ENCODE assay signal across 21 cellular contexts in the genomic region with DNA sequence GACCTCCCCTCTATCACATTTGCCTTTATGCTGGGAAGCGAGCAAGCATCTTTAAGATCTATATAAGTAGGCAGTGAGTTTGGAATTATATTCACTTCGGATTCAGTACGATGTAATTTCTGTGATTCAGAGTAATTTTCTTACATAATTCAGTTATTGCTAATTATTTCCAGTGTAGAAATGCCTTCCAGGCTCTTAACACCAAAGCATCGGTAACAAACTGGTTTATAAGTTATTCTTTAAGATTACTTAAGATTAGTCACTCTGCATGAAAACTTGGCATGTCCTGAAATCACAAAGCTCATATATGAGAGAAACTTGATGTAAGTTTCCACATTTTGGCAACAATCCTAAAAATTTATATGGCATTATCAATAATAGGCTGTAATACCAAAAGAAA.
A peak's percentile ranks its signal among the peaks of the same experiment; 100 is the strongest.
DNase-seq lines count a peak whose midpoint lies in the region; ATAC-seq, FAIRE-seq and TF ChIP-seq lines count a peak whose summit lies in the region.
"Had no signal": no experiment of that assay in that cellular context is flagged by ENCODE, and none has a peak within 500 bp of the region (broad histone marks: within the 10 kb centered on the region; RNA-seq: fewer than 3 reads in every experiment).

No MANE protein-coding gene starts in this region.

- peak; percentile 64 for FAIRE-seq in RCC 7860 (lab: Jason Lieb, UNC)
- FAIRE-seq in GM12891 (lab: Jason Lieb, UNC) = no peak
- FAIRE-seq: A204.1, GM19239 had no signal

- WGBS in SK-N-SH (ENCODE audit: low lambda C conversion rate) = 37% methylated on average over 4 of the region's 4 CpGs
- 76% methylated on average over 4 of the region's 4 CpGs for WGBS in esophagus muscularis mucosa

- DNase-seq in SK-N-SH (no peak), RCC 7860 (ENCODE audit: low spot score) (no peak), epithelial cell of esophagus (ENCODE audit: low read depth) (peak; percentile 66), renal cortical epithelial cell (ENCODE audit: low read depth) (peak; percentile 45), NCI-H1436 treated with DMSO at 0.1 percent for 48 hours (lab: John Stamatoyannopoulos, UW) (no peak), esophagus muscularis mucosa (ENCODE audit: extremely low spot score) (no peak), GM12891 (ENCODE audit: insufficient read length, low spot score) (no peak)
- DNase-seq: Caco-2; CD4-positive, CD25-positive, alpha-beta regulatory T cell; CD8-positive, alpha-beta T cell; DMS153; DND-41; H9 had no signal

- H3K36me3 ChIP-seq in SK-N-SH (replicated peaks in 1 of 2; ENCODE audit: control insufficient read depth in 1 of 2, insufficient read depth in 2 of 2, low read length in 1 of 2) (no peaks in the 10 kb centered on the region), esophagus muscularis mucosa (no peaks in the 10 kb centered on the region)
- H3K36me3 ChIP-seq: BLaER1 had no signal

- no peaks in the 10 kb centered on the region for H3F3A ChIP-seq in SK-N-SH (replicated peaks; ENCODE audit: insufficient read depth)

- no peaks in the 10 kb centered on the region for H3K79me2 ChIP-seq in SK-N-SH (ENCODE audit: insufficient read depth)

- H3K27me3 ChIP-seq in SK-N-SH (ENCODE audit: insufficient read depth) = no peaks in the 10 kb centered on the region
- no peaks in the 10 kb centered on the region for H3K27me3 ChIP-seq in esophagus muscularis mucosa
- H3K27me3 ChIP-seq: BLaER1 had no signal

- CTCF ChIA-PET in SK-N-SH (lab: Yijun Ruan, JAX) = no interaction called here

- H3K4me1 ChIP-seq in SK-N-SH (ENCODE audit: control insufficient read depth in 1 of 2, insufficient read depth in 2 of 2, low read depth in 1 of 2, low read length in 1 of 2) (no peaks in the 10 kb centered on the region; a peak in 1 of 4 replicates), esophagus muscularis mucosa (peaks cover 0 to 18% (median 7%) of the 10 kb centered on the region in 4 donors)
- H3K4me1 ChIP-seq: BLaER1, Caco-2 had no signal

- no peak overlapping the region for H2AFZ ChIP-seq in SK-N-SH (ENCODE audit: low read depth)
- H2AFZ ChIP-seq: GM23338 had no signal

- H4K20me1 ChIP-seq in SK-N-SH (ENCODE audit: insufficient read depth) = no peaks in the 10 kb centered on the region
- H4K20me1 ChIP-seq: BLaER1 had no signal

- H3K9ac ChIP-seq in SK-N-SH = no peak overlapping the region
- H3K9ac ChIP-seq: BLaER1 had no signal

- TF ChIP-seq EP300 in SK-N-SH (IDR thresholded peaks at IDR 0.05; ENCODE audit: borderline replicate concordance in 1 of 2, low read depth in 1 of 2, low read length in 1 of 2) (no peak), esophagus muscularis mucosa (IDR thresholded peaks at IDR 0.05) (no peak)

- H3K27ac ChIP-seq in SK-N-SH (ENCODE audit: low read depth in 2 of 2, low read length in 1 of 2) (no peak overlapping the region), esophagus muscularis mucosa (replicated peaks in 1 of 4) (no peak overlapping the region)
- H3K27ac ChIP-seq: 22Rv1, BLaER1, C4-2B had no signal

- no peaks in the 10 kb centered on the region for H3K9me2 ChIP-seq in SK-N-SH

- H3K9me3 ChIP-seq in SK-N-SH = no peaks in the 10 kb centered on the region
- H3K9me3 ChIP-seq in esophagus muscularis mucosa = no peaks in the 10 kb centered on the region
- H3K9me3 ChIP-seq: BLaER1, Caco-2 had no signal

- no peak for ATAC-seq in SK-N-SH treated with all-trans-retinoic acid at 6 μM for 48 hours
- ATAC-seq: CD8-positive, alpha-beta T cell; GM23338; HCT116 had no signal

- TF ChIP-seq POLR2A in esophagus muscularis mucosa (IDR thresholded peaks at IDR 0.05; ENCODE audit: low read depth) (no peak), GM12891 (IDR thresholded peaks at IDR 0.05; ENCODE audit: low read depth, low read length) (no peak)

- no peak overlapping the region for H3K4me2 ChIP-seq in SK-N-SH
- H3K4me2 ChIP-seq: BLaER1, GM23338 had no signal

- TF ChIP-seq CTCF in SK-N-SH (IDR thresholded peaks at IDR 0.05) (no peak), epithelial cell of esophagus (IDR thresholded peaks at IDR 0.05; ENCODE audit: insufficient read depth, low read depth, low read length, missing control alignments) (no peak), esophagus muscularis mucosa (IDR thresholded peaks at IDR 0.05) (no peak)

- POLR2A ChIA-PET in SK-N-SH (lab: Yijun Ruan, JAX) = no interaction called here

- intact Hi-C loops in esophagus muscularis mucosa (cut with DNase I) = no loop called here

- H3K4me3 ChIP-seq in SK-N-SH (ENCODE audit: low read depth in 2 of 2, low read length in 1 of 2) = no peak overlapping the region
- H3K4me3 ChIP-seq in epithelial cell of esophagus (ENCODE audit: low read length) = no peak overlapping the region
- no peak overlapping the region for H3K4me3 ChIP-seq in esophagus muscularis mucosa
- H3K4me3 ChIP-seq: BLaER1, GM23338 had no signal

- no peak for TF ChIP-seq RAD21 in SK-N-SH (IDR thresholded peaks at IDR 0.05; ENCODE audit: low read length)

TF ChIP-seq in SK-N-SH treated with all-trans-retinoic acid at 6 μM for 48 hours, 23 proteins besides CTCF, POLR2A, EP300 and RAD21:
- TF ChIP-seq GLIS3 (CRISPR knock-in tag; IDR thresholded peaks at IDR 0.05) (no peak), ZNF70 (CRISPR knock-in tag; IDR thresholded peaks at IDR 0.05) (no peak), ZNF565 (CRISPR knock-in tag; conservative IDR thresholded peaks at IDR 0.05; ENCODE audit: low read depth) (no peak), ZNF8 (CRISPR knock-in tag; IDR thresholded peaks at IDR 0.05) (no peak), ISL1 (CRISPR knock-in tag; IDR thresholded peaks at IDR 0.05) (0 out of 2 replicates have a peak, but pooled peaks have one; percentile 14)
- TF ChIP-seq, protein P1, sequence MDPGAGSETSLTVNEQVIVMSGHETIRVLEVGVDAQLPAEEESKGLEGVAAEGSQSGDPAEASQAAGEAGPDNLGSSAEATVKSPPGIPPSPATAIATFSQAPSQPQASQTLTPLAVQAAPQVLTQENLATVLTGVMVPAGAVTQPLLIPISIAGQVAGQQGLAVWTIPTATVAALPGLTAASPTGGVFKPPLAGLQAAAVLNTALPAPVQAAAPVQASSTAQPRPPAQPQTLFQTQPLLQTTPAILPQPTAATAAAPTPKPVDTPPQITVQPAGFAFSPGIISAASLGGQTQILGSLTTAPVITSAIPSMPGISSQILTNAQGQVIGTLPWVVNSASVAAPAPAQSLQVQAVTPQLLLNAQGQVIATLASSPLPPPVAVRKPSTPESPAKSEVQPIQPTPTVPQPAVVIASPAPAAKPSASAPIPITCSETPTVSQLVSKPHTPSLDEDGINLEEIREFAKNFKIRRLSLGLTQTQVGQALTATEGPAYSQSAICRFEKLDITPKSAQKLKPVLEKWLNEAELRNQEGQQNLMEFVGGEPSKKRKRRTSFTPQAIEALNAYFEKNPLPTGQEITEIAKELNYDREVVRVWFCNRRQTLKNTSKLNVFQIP (CRISPR knock-in tag; IDR thresholded peaks at IDR 0.05; ENCODE audit: borderline replicate concordance, low read depth) = no peak

TF ChIP-seq in SK-N-SH, 30 proteins besides CTCF, POLR2A, EP300 and RAD21 (continues in another document):
- TF ChIP-seq SIN3A (IDR thresholded peaks at IDR 0.05; ENCODE audit: borderline replicate concordance, low read depth, low read length) (no peak), TEAD4 (IDR thresholded peaks at IDR 0.05; ENCODE audit: borderline replicate concordance, insufficient read depth) (no peak)
- TF ChIP-seq, protein P2, sequence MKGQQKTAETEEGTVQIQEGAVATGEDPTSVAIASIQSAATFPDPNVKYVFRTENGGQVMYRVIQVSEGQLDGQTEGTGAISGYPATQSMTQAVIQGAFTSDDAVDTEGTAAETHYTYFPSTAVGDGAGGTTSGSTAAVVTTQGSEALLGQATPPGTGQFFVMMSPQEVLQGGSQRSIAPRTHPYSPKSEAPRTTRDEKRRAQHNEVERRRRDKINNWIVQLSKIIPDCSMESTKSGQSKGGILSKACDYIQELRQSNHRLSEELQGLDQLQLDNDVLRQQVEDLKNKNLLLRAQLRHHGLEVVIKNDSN (IDR thresholded peaks at IDR 0.05; ENCODE audit: borderline replicate concordance, low read depth) = no peak

TF ChIP-seq in GM12891, 5 proteins besides CTCF, POLR2A, EP300 and RAD21:
- no peak for TF ChIP-seq POU2F2 (IDR thresholded peaks at IDR 0.05; ENCODE audit: low read depth, low read length)
- no peak for TF ChIP-seq SPI1 (IDR thresholded peaks at IDR 0.05; ENCODE audit: low read depth, low read length)
- TF ChIP-seq POLR2AphosphoS5 (IDR thresholded peaks at IDR 0.05; ENCODE audit: low read depth, low read length) = no peak
- TF ChIP-seq TAF1 (IDR thresholded peaks at IDR 0.05; ENCODE audit: low read depth, low read length) = no peak
- TF ChIP-seq PAX5 (IDR thresholded peaks at IDR 0.05; ENCODE audit: insufficient read depth, low read length, severe bottlenecking) = no peak

Comparison
In these comparisons a context has a peak if more than half of its experiments do, and no peak if none do; other contexts are left out.
1. DNase-seq: peak in epithelial cell of esophagus (single experiment) and renal cortical epithelial cell (single experiment); none in SK-N-SH (single experiment), RCC 7860 (single experiment), NCI-H1436 treated with DMSO at 0.1 percent for 48 hours (single experiment), esophagus muscularis mucosa (single experiment) and GM12891 (single experiment).